17 cellular contexts compared by ENCODE assay signal in genomic region chr10:97827778-97828291, GRCh38. TPM values are rescaled to one million over a fixed set of nuclear protein-coding genes. Genes with fewer than 3 reads are reported as not detected.
DNase-seq lines count a peak whose midpoint lies in the region; ATAC-seq, FAIRE-seq and TF ChIP-seq lines count a peak whose summit lies in the region.
"Had no signal": no experiment of that assay in that cellular context is flagged by ENCODE, and none has a peak within 500 bp of the region (broad histone marks: within the 10 kb centered on the region; RNA-seq: fewer than 3 reads in every experiment).

No MANE protein-coding gene starts in this region.

- H3K18ac ChIP-seq in IMR-90 (ENCODE audit: low read depth, low read length) (no peak overlapping the region), neuronal stem cell (ENCODE audit: low read length) (no peak overlapping the region)

- no peaks in the 10 kb centered on the region for H3K9me1 ChIP-seq in IMR-90 (ENCODE audit: insufficient read depth, low read length)

- H4K5ac ChIP-seq in IMR-90 (ENCODE audit: low read depth, low read length): no peak overlapping the region

- H2BK15ac ChIP-seq in IMR-90 (ENCODE audit: low read depth, low read length) (no peak overlapping the region), neuronal stem cell (ENCODE audit: low read length) (no peak overlapping the region)

- H4K20me1 ChIP-seq in IMR-90 (ENCODE audit: insufficient read depth, low read length): no peaks in the 10 kb centered on the region
- H4K20me1 ChIP-seq in mammary epithelial cell (ENCODE audit: insufficient read depth, low read length): no peaks in the 10 kb centered on the region

- H3K14ac ChIP-seq in IMR-90 (replicated peaks; ENCODE audit: low read depth, low read length): no peak overlapping the region
- peak overlapping the region; percentile 22 for H3K14ac ChIP-seq in neuronal stem cell (ENCODE audit: low read length)

- TF ChIP-seq CTCF in IMR-90 (conservative IDR thresholded peaks at IDR 0.05; ENCODE audit: low read depth, low read length) (no peak), mammary epithelial cell (conservative IDR thresholded peaks at IDR 0.05 in 1 of 2, IDR thresholded peaks at IDR 0.05 in 1 of 2; ENCODE audit: extremely low read depth in 1 of 2, insufficient read depth in 1 of 2, low read depth in 1 of 2, low read length in 2 of 2) (peak in 1 of 2 donors; percentile 15), D721Med (IDR thresholded peaks at IDR 0.05; ENCODE audit: insufficient read depth, missing control alignments) (no peak)

- in situ Hi-C loops in IMR-90 (cut with MboI; ENCODE audit: low sequenced_read_pairs) (no loop called here), mammary epithelial cell (cut with MboI; ENCODE audit: low sequenced_read_pairs in 2 of 2) (no loop called here)

- no peak for TF ChIP-seq RAD21 in IMR-90 (IDR thresholded peaks at IDR 0.05; ENCODE audit: low read length)

- ATAC-seq in IMR-90 (ENCODE audit: low read depth): peak; percentile 24; the same call in 1 of the 2 replicates
- ATAC-seq in activated T-cell treated with anti-CD3 and anti-CD28 coated beads, Interleukin-2, amount 50 U/mL, for 4 hours: no peak
- ATAC-seq: WTC11 had no signal

- H3K4ac ChIP-seq in IMR-90 (ENCODE audit: low read depth, low read length) (no peak overlapping the region), neuronal stem cell (ENCODE audit: low read length) (no peak overlapping the region)

- FAIRE-seq in D721Med (lab: Jason Lieb, UNC): no peak

- H3K4me1 ChIP-seq in IMR-90 (ENCODE audit: control insufficient read depth, insufficient read depth, low read length) (no peaks in the 10 kb centered on the region), mammary epithelial cell (ENCODE audit: insufficient read depth, low read length) (peaks cover 7% of the 10 kb centered on the region), neuronal stem cell (ENCODE audit: control insufficient read depth in 2 of 2, insufficient read depth in 1 of 2, low read depth in 1 of 2, low read length in 2 of 2) (peaks cover 0 to 7% of the 10 kb centered on the region in 2 donors)

- no peak overlapping the region for H3K4me3 Mint-ChIP-seq in activated T-cell treated with anti-CD3 and anti-CD28 coated beads, Interleukin-2, amount 50 U/mL, for 4 hours
- H3K4me3 Mint-ChIP-seq: dendritic cell treated with granulocyte-macrophage colony-stimulating factor and Interleukin-4, amounts not matched to agents 40 ng/mL and 50 ng/mL, for 4 days; memory B cell; stimulated activated naive CD8-positive, alpha-beta T cell treated with anti-CD3 and anti-CD28 coated beads, Interleukin-15, Interleukin-2, amounts not matched to agents 100 ng/mL and 50 ng/mL, for 24 hours; WTC11 had no signal

- peaks cover 2% of the 10 kb centered on the region for H3K36me3 Mint-ChIP-seq in activated T-cell treated with anti-CD3 and anti-CD28 coated beads, Interleukin-2, amount 50 U/mL, for 4 hours (ENCODE audit: insufficient read depth)
- H3K36me3 Mint-ChIP-seq: memory B cell, WTC11 had no signal

- no peak overlapping the region for H2AFZ ChIP-seq in IMR-90 (replicated peaks; ENCODE audit: low read length, poor library complexity)
- no peak overlapping the region for H2AFZ ChIP-seq in mammary epithelial cell (ENCODE audit: low read depth, low read length)
- no peak overlapping the region for H2AFZ ChIP-seq in neuronal stem cell (ENCODE audit: low read length)

- H4K8ac ChIP-seq in IMR-90 (ENCODE audit: low read depth in 2 of 2, low read length in 2 of 2): no peak overlapping the region
- no peak overlapping the region for H4K8ac ChIP-seq in neuronal stem cell (ENCODE audit: low read depth, low read length)

- H3K27me3 ChIP-seq in IMR-90 (ENCODE audit: control insufficient read depth, insufficient read depth, low read length): peaks cover 26% of the 10 kb centered on the region
- H3K27me3 ChIP-seq in mammary epithelial cell (ENCODE audit: insufficient read depth, low read length): no peaks in the 10 kb centered on the region
- H3K27me3 ChIP-seq in neuronal stem cell (ENCODE audit: control insufficient read depth in 3 of 3, insufficient read depth in 3 of 3, low read depth in 1 of 3, low read length in 3 of 3): peaks cover 0 to 35% (median 0%) of the 10 kb centered on the region in 3 experiments

- H3K4me3 ChIP-seq in IMR-90 (ENCODE audit: insufficient read depth, low read depth, low read length) (no peak overlapping the region), mammary epithelial cell (replicated peaks in 1 of 3; ENCODE audit: insufficient read depth in 1 of 3, low read depth in 2 of 3, low read length in 3 of 3) (no peak overlapping the region), neuronal stem cell (ENCODE audit: low read length in 2 of 2) (no peak overlapping the region)

- H2BK20ac ChIP-seq in IMR-90 (ENCODE audit: low read depth, low read length): no peak overlapping the region

- CTCF ChIA-PET in IMR-90 (lab: Yijun Ruan, JAX): no interaction called here
- CTCF ChIA-PET in mammary epithelial cell (lab: Charles Lee; ENCODE audit: low non-redundant PET): interaction anchor here (0.5 to 0.6 kb wide), 2 partner anchors 34 to 140 kb away, joined by 3 read pairs; no protein-coding TSS in a partner anchor

- H2AK5ac ChIP-seq in IMR-90 (ENCODE audit: low read depth, low read length) (no peak overlapping the region), neuronal stem cell (ENCODE audit: low read depth, low read length) (peak overlapping the region; percentile 6)

- no peaks in the 10 kb centered on the region for H3K9me3 ChIP-seq in IMR-90 (ENCODE audit: control insufficient read depth, insufficient read depth, low read length)
- H3K9me3 ChIP-seq in mammary epithelial cell (replicated peaks; ENCODE audit: insufficient read depth, low read length): no peaks in the 10 kb centered on the region
- H3K9me3 ChIP-seq in neuronal stem cell (replicated peaks in 1 of 2; ENCODE audit: control insufficient read depth in 2 of 2, insufficient read depth in 1 of 2, low read depth in 1 of 2, low read length in 2 of 2): no peaks in the 10 kb centered on the region

- H2BK12ac ChIP-seq in neuronal stem cell (ENCODE audit: low read length): no peak overlapping the region

- H3K79me2 ChIP-seq in mammary epithelial cell (ENCODE audit: insufficient read depth, low read length): no peaks in the 10 kb centered on the region

- H3K56ac ChIP-seq in IMR-90 (ENCODE audit: extremely low read depth, insufficient read depth, low read length): no peak overlapping the region

- H3K27me3 Mint-ChIP-seq in activated T-cell treated with anti-CD3 and anti-CD28 coated beads, Interleukin-2, amount 50 U/mL, for 4 hours (ENCODE audit: low read depth): no peaks in the 10 kb centered on the region
- H3K27me3 Mint-ChIP-seq: stimulated activated naive CD8-positive, alpha-beta T cell treated with anti-CD3 and anti-CD28 coated beads, Interleukin-15, Interleukin-2, amounts not matched to agents 100 ng/mL and 50 ng/mL, for 24 hours had no signal

- H2BK5ac ChIP-seq in IMR-90 (ENCODE audit: low read depth, low read length, poor library complexity, severe bottlenecking) (no peak overlapping the region), neuronal stem cell (ENCODE audit: low read length) (no peak overlapping the region)

- BruUV-seq in IMR-90 (replicated peaks; lab: Mats Ljungman, UMichigan) (no TSS peak), mammary epithelial cell (replicated peaks; lab: Mats Ljungman, UMichigan) (no TSS peak)

- 25% methylated on average over 7 of the region's 8 CpGs; no CpG with 5 or more reads in 1 of the 2 experiments for WGBS in IMR-90 (ENCODE audit: extremely low coverage in 2 of 2, insufficient read length in 1 of 2), 2 experiments
- WGBS in mammary epithelial cell (ENCODE audit: low coverage, missing lambda C conversion rate): 12% methylated on average over 7 of the region's 8 CpGs
- WGBS in neuronal stem cell (ENCODE audit: extremely low coverage in 2 of 2, insufficient read length in 2 of 2, insufficient replicate concordance in 1 of 2), 2 donors: no CpG with 5 or more reads among the region's 8 CpGs

- H3K4me2 ChIP-seq in IMR-90 (ENCODE audit: low read depth, low read length) (no peak overlapping the region), mammary epithelial cell (ENCODE audit: insufficient read depth, low read depth, low read length) (no peak overlapping the region), neuronal stem cell (ENCODE audit: insufficient read depth, low read length, poor library complexity, severe bottlenecking) (no peak overlapping the region)

- H3K79me1 ChIP-seq in IMR-90 (ENCODE audit: low read depth in 1 of 2, low read length in 2 of 2) (no peaks in the 10 kb centered on the region), neuronal stem cell (ENCODE audit: low read depth, low read length) (no peaks in the 10 kb centered on the region)

- dilution Hi-C loops in IMR-90 (cut with HindIII; ENCODE audit: low sequenced_read_pairs, unreplicated experiment): no loop called here
- dilution Hi-C loops in mammary epithelial cell (cut with HindIII; ENCODE audit: low sequenced_read_pairs): no loop called here

- no peak overlapping the region for H2BK120ac ChIP-seq in IMR-90 (ENCODE audit: low read depth, low read length)
- no peak overlapping the region for H2BK120ac ChIP-seq in neuronal stem cell (ENCODE audit: low read depth, low read length)

- no peak overlapping the region for H2AK9ac ChIP-seq in IMR-90 (replicated peaks; ENCODE audit: low read depth, low read length, poor library complexity)

- H3K27ac ChIP-seq in IMR-90 (ENCODE audit: insufficient read depth, low read length) (no peak overlapping the region), mammary epithelial cell (ENCODE audit: insufficient read depth, low read depth, low read length) (no peak overlapping the region), neuronal stem cell (replicated peaks; ENCODE audit: low read length) (no peak overlapping the region)

- DNase-seq in EL (peak; percentile 75), IMR-90 (no peak), mammary epithelial cell (peak; percentile 65), neuronal stem cell (ENCODE audit: low spot score) (no peak), dermis blood vessel endothelial cell (no peak), D721Med (ENCODE audit: insufficient read length, low spot score) (no peak)
- no peak for DNase-seq in activated CD4-positive, alpha-beta T cell treated with anti-CD3 and anti-CD28 coated beads for 1 hour
- DNase-seq in activated T-cell treated with anti-CD3 and anti-CD28 coated beads, Interleukin-2, amount 50 U/mL, for 4 hours: no peak
- DNase-seq: activated T-cell treated with anti-CD3 and anti-CD28 coated beads for 4 hours; CD8-positive, alpha-beta memory T cell; MV-4-11; NK-92 treated with Interleukin-12 subunit alpha and Interleukin-12 subunit beta, amount 100 ng/mL, for 24 hours had no signal

- no peak overlapping the region for H3K23ac ChIP-seq in IMR-90 (ENCODE audit: low read depth, low read length)
- H3K23ac ChIP-seq in neuronal stem cell (ENCODE audit: low read depth, low read length, poor library complexity): no peak overlapping the region

- peaks cover 28% of the 10 kb centered on the region for H3K4me1 Mint-ChIP-seq in activated T-cell treated with anti-CD3 and anti-CD28 coated beads, Interleukin-2, amount 50 U/mL, for 4 hours (ENCODE audit: low read depth)
- H3K4me1 Mint-ChIP-seq: memory B cell had no signal

- H3K36me3 ChIP-seq in IMR-90 (ENCODE audit: control insufficient read depth, insufficient read depth, low read length): no peaks in the 10 kb centered on the region
- no peaks in the 10 kb centered on the region for H3K36me3 ChIP-seq in mammary epithelial cell (ENCODE audit: insufficient read depth, low read length)
- H3K36me3 ChIP-seq in neuronal stem cell (replicated peaks in 1 of 2; ENCODE audit: control insufficient read depth in 2 of 2, insufficient read depth in 2 of 2, low read length in 2 of 2): no peaks in the 10 kb centered on the region

- intact Hi-C loops in IMR-90 (cut with micrococcal nuclease) (no loop called here), mammary epithelial cell (cut with micrococcal nuclease) (loop anchor here (2.0 kb wide), 1 partner anchor 21 kb away; the partner anchor contains the start of gene GOLGA7B)

- H3K9ac ChIP-seq in IMR-90 (ENCODE audit: low read depth, low read length) (no peak overlapping the region), mammary epithelial cell (ENCODE audit: insufficient read depth, low read length) (no peak overlapping the region), neuronal stem cell (ENCODE audit: low read depth, low read length, poor library complexity) (no peak overlapping the region)

- H3K9me3 Mint-ChIP-seq in activated T-cell treated with anti-CD3 and anti-CD28 coated beads, Interleukin-2, amount 50 U/mL, for 4 hours: no peaks in the 10 kb centered on the region
- H3K9me3 Mint-ChIP-seq: CD8-positive, alpha-beta memory T cell; dendritic cell treated with granulocyte-macrophage colony-stimulating factor and Interleukin-4, amounts not matched to agents 40 ng/mL and 50 ng/mL, for 4 days; memory B cell; stimulated activated naive CD8-positive, alpha-beta T cell treated with anti-CD3 and anti-CD28 coated beads, Interleukin-15, Interleukin-2, amounts not matched to agents 100 ng/mL and 50 ng/mL, for 24 hours; WTC11 had no signal

- POLR2A ChIA-PET in IMR-90 (lab: Charles Lee; ENCODE audit: unreplicated experiment): no interaction called here

- H4K91ac ChIP-seq in IMR-90 (ENCODE audit: insufficient read depth, low read depth, low read length) (no peak overlapping the region), neuronal stem cell (ENCODE audit: low read depth, low read length, poor library complexity) (no peak overlapping the region)

- no peak for TF ChIP-seq POLR2A in IMR-90 (IDR thresholded peaks at IDR 0.05; ENCODE audit: low read depth, low read length)

RNA-seq across cellular contexts. Expression of gene GOLGA7B, which starts 21.8 kb away (rescaled TPM):
- not detected in 2 replicates for total RNA-seq in IMR-90 (2012; rRNA removed)
- not detected in 2 replicates for polyA plus RNA-seq in IMR-90 (2012; rRNA removed)
- not detected in 2 replicates for polyA plus RNA-seq in IMR-90 (2012; cell fraction: cytosol; rRNA removed)
- 0.01 and 0.02 TPM in 2 replicates for polyA plus RNA-seq in IMR-90 (2012; cell fraction: nucleus; rRNA removed; ENCODE audit: low replicate concordance)
- total RNA-seq in mammary epithelial cell: 1 to 10 TPM in 1 of 2 donors, under 1 TPM in 1; 0.50 to 3.1 TPM
- 1.6 TPM for polyA plus RNA-seq in mammary epithelial cell
- 4.2 TPM for polyA minus RNA-seq in mammary epithelial cell
- under 0.01 TPM for polyA plus RNA-seq in neuronal stem cell (2013, experiment 1 of 2)
- 0.01 TPM for polyA plus RNA-seq in neuronal stem cell (2013, experiment 2 of 2)
- under 0.01 and 0.05 TPM in 2 replicates for total RNA-seq in dermis blood vessel endothelial cell
- total RNA-seq in activated T-cell treated with anti-CD3 and anti-CD28 coated beads, Interleukin-2, amount 50 U/mL, for 4 hours: under 1 TPM; 0.28 to 0.32 (median 0.30) TPM

RNA-seq across cellular contexts. Expression of gene SFRP5, which starts 56.0 kb away (rescaled TPM):
- not detected in 2 replicates for total RNA-seq in IMR-90 (2012; rRNA removed)
- polyA plus RNA-seq in IMR-90 (2012; rRNA removed): not detected in 2 replicates
- not detected in 2 replicates for polyA plus RNA-seq in IMR-90 (2012; cell fraction: cytosol; rRNA removed)
- polyA plus RNA-seq in IMR-90 (2012; cell fraction: nucleus; rRNA removed; ENCODE audit: low replicate concordance): not detected in 2 replicates
- total RNA-seq in mammary epithelial cell: not detected
- not detected for polyA plus RNA-seq in mammary epithelial cell
- 0.31 TPM for polyA minus RNA-seq in mammary epithelial cell
- 0.06 TPM for polyA plus RNA-seq in neuronal stem cell (2013, experiment 1 of 2)
- polyA plus RNA-seq in neuronal stem cell (2013, experiment 2 of 2): 0.07 TPM
- total RNA-seq in dermis blood vessel endothelial cell: not detected in 2 replicates
- total RNA-seq in activated T-cell treated with anti-CD3 and anti-CD28 coated beads, Interleukin-2, amount 50 U/mL, for 4 hours: under 1 TPM in 2 of 3 donors, not detected in 1; 0.13 to 0.28 TPM
- total RNA-seq: CD8-positive, alpha-beta memory T cell; fibroblast of villous mesenchyme had no signal

Comparison
In these comparisons a context has a peak if more than half of its experiments do, and no peak if none do; other contexts are left out.
1. DNase-seq: peak in EL (single experiment) and mammary epithelial cell (single experiment); none in IMR-90 (single experiment), neuronal stem cell (single experiment), dermis blood vessel endothelial cell (single experiment), D721Med (single experiment), activated CD4-positive, alpha-beta T cell treated with anti-CD3 and anti-CD28 coated beads for 1 hour (single experiment) and activated T-cell treated with anti-CD3 and anti-CD28 coated beads, Interleukin-2, amount 50 U/mL, for 4 hours (single experiment).